20 cellular contexts compared by ENCODE assay signal in genomic region chr11:94700631-94701030, GRCh38.
"Had no signal": no experiment of that assay in that cellular context is flagged by ENCODE, and none has a peak within 500 bp of the region (broad histone marks: within the 10 kb centered on the region; RNA-seq: fewer than 3 reads in every experiment).

No MANE protein-coding gene starts in this region.

- DNase-seq: heart left ventricle; hippocampal formation; kidney glomerular epithelial cell; mammary epithelial cell; midbrain; nucleus accumbens; ovary; small intestine; stimulated activated CD4-positive, alpha-beta T cell treated with anti-CD3 and anti-CD28 coated beads, Interleukin-4, amount 100 ng/mL, for 1 hour; stimulated activated CD8-positive, alpha-beta memory T cell treated with anti-CD3 and anti-CD28 coated beads, Interleukin-4, amount 100 ng/mL, for 48 hours; stimulated activated naive CD8-positive, alpha-beta T cell treated with anti-CD3 and anti-CD28 coated beads, Interleukin-15, Interleukin-2, amounts not matched to agents 100 U/mL and 50 U/mL, for 24 hours; thyroid gland had no signal

- H3K27me3 ChIP-seq: heart left ventricle, neural progenitor cell, ovary, right atrium auricular region, suprapubic skin, thyroid gland had no signal

- H3K4me1 Mint-ChIP-seq: stimulated activated effector memory CD8-positive, alpha-beta T cell treated with anti-CD3 and anti-CD28 coated beads, Interleukin-12 subunit alpha, Interleukin-12 subunit beta, amount 100 ng/mL, for 72 hours had no signal

- H3K4me1 ChIP-seq: neural progenitor cell, thyroid gland had no signal

- H3K4me3 ChIP-seq: heart left ventricle, neural progenitor cell, ovary, right atrium auricular region, suprapubic skin, thyroid gland had no signal

- H3K36me3 Mint-ChIP-seq: natural killer cell treated with Interleukin-12 subunit alpha and Interleukin-12 subunit beta and Interleukin-15 and Interleukin-18, amount 100 ng/mL, for 72 hours; neural progenitor cell; stimulated activated effector memory CD8-positive, alpha-beta T cell treated with anti-CD3 and anti-CD28 coated beads, Interleukin-12 subunit alpha, Interleukin-12 subunit beta, amount 100 ng/mL, for 72 hours; type B pancreatic cell had no signal

- H3K9ac ChIP-seq: neural progenitor cell had no signal

- H3K27ac Mint-ChIP-seq: dendritic cell treated with granulocyte-macrophage colony-stimulating factor and Interleukin-4, amounts not matched to agents 40 ng/mL and 50 ng/mL, for 4 days; natural killer cell treated with Interleukin-12 subunit alpha and Interleukin-12 subunit beta and Interleukin-15 and Interleukin-18, amount 100 ng/mL, for 72 hours; neural progenitor cell; stimulated activated effector memory CD8-positive, alpha-beta T cell treated with anti-CD3 and anti-CD28 coated beads, Interleukin-12 subunit alpha, Interleukin-12 subunit beta, amount 100 ng/mL, for 72 hours; type B pancreatic cell had no signal

- H3K9me3 ChIP-seq: heart left ventricle, ovary, right atrium auricular region, suprapubic skin, thyroid gland had no signal

- H3K4me3 Mint-ChIP-seq: dendritic cell treated with granulocyte-macrophage colony-stimulating factor and Interleukin-4, amounts not matched to agents 40 ng/mL and 50 ng/mL, for 4 days; natural killer cell treated with Interleukin-12 subunit alpha and Interleukin-12 subunit beta and Interleukin-15 and Interleukin-18, amount 100 ng/mL, for 72 hours; neural progenitor cell; stimulated activated effector memory CD8-positive, alpha-beta T cell treated with anti-CD3 and anti-CD28 coated beads, Interleukin-12 subunit alpha, Interleukin-12 subunit beta, amount 100 ng/mL, for 72 hours; type B pancreatic cell had no signal

- H3K4me2 ChIP-seq: neural progenitor cell had no signal

- H3K27me3 Mint-ChIP-seq: type B pancreatic cell had no signal

- ATAC-seq: heart left ventricle; left lobe of liver; natural killer cell treated with Interleukin-12 subunit alpha and Interleukin-12 subunit beta and Interleukin-15 and Interleukin-18, amount 100 ng/mL, for 72 hours; stimulated activated effector memory CD8-positive, alpha-beta T cell treated with anti-CD3 and anti-CD28 coated beads, Interleukin-12 subunit alpha, Interleukin-12 subunit beta, amount 100 ng/mL, for 72 hours; stimulated activated naive CD8-positive, alpha-beta T cell treated with anti-CD3 and anti-CD28 coated beads, Interleukin-15, Interleukin-2, amounts not matched to agents 100 U/mL and 50 U/mL, for 24 hours had no signal

- H3K9me3 Mint-ChIP-seq: dendritic cell treated with granulocyte-macrophage colony-stimulating factor and Interleukin-4, amounts not matched to agents 40 ng/mL and 50 ng/mL, for 4 days; natural killer cell treated with Interleukin-12 subunit alpha and Interleukin-12 subunit beta and Interleukin-15 and Interleukin-18, amount 100 ng/mL, for 72 hours; neural progenitor cell; stimulated activated effector memory CD8-positive, alpha-beta T cell treated with anti-CD3 and anti-CD28 coated beads, Interleukin-12 subunit alpha, Interleukin-12 subunit beta, amount 100 ng/mL, for 72 hours; type B pancreatic cell had no signal

- H3K27ac ChIP-seq: heart left ventricle, neural progenitor cell, ovary, right atrium auricular region, suprapubic skin, thyroid gland had no signal

- H3K36me3 ChIP-seq: heart left ventricle, neural progenitor cell, ovary, right atrium auricular region, suprapubic skin, thyroid gland had no signal
